Comparison of ENCODE assay signal across 27 cellular contexts in genomic region chr3:43093974-43094373, GRCh38.
"Had no signal": no experiment of that assay in that cellular context is flagged by ENCODE, and none has a peak within 500 bp of the region (broad histone marks: within the 10 kb centered on the region; RNA-seq: fewer than 3 reads in every experiment).

No MANE protein-coding gene starts in this region.

- H3K4me2 ChIP-seq: SK-N-SH had no signal

- H3K9me3 ChIP-seq: Peyer's patch, SJCRH30, SK-N-SH had no signal

- ATAC-seq: activated CD4-positive, CD25-positive, alpha-beta regulatory T cell treated with anti-CD3 and anti-CD28 coated beads, Interleukin-2, amount 50 U/mL, for 24 hours; activated CD8-positive, alpha-beta T cell treated with anti-CD3 and anti-CD28 coated beads for 36 hours; activated naive CD8-positive, alpha-beta T cell treated with anti-CD3 and anti-CD28 coated beads, Interleukin-2, amount 50 U/mL, for 24 hours; activated T-cell treated with anti-CD3 and anti-CD28 coated beads, Interleukin-2, amount 50 U/mL, for 72 hours; K562 had no signal

- H3K4me1 ChIP-seq: Peyer's patch had no signal

- FAIRE-seq: astrocyte, K562 had no signal

- H3K36me3 ChIP-seq: brain microvascular endothelial cell, cardiac muscle cell, Peyer's patch, SJCRH30 had no signal

- H3K4me3 ChIP-seq: cardiac muscle cell, K562, Peyer's patch, SJCRH30 had no signal

- H3K27me3 ChIP-seq: brain microvascular endothelial cell, cardiac muscle cell, Peyer's patch, SJCRH30 had no signal

- H3K9ac ChIP-seq: SK-N-SH had no signal

- DNase-seq: activated CD4-positive, alpha-beta T cell treated with anti-CD3 and anti-CD28 coated beads for 4 hours; activated CD8-positive, alpha-beta memory T cell treated with anti-CD3 and anti-CD28 coated beads, Interleukin-2, amount 50 U/mL, for 4 hours; activated CD8-positive, alpha-beta T cell treated with anti-CD3 and anti-CD28 coated beads for 36 hours; activated gamma-delta T cell treated with Interleukin-2 at 50 U/mL for 16 hours; activated naive CD4-positive, alpha-beta T cell treated with anti-CD3 and anti-CD28 coated beads, Interleukin-2, amount 10 ng/mL, durations not matched to agents 7 days and 5 days; activated naive CD8-positive, alpha-beta T cell treated with anti-CD3 and anti-CD28 coated beads, Interleukin-2, amount 50 U/mL, for 24 hours; activated T-cell treated with anti-CD3 and anti-CD28 coated beads, Interleukin-2, amount 50 U/mL, for 72 hours; brain microvascular endothelial cell; Kasumi-1; NCI-H1048; NCI-H187 treated with DMSO at 0.1 percent for 48 hours; NCI-H2081 treated with DMSO at 0.1 percent for 48 hours; NCI-H446; NCI-H526; NCI-H774; NK-92 treated with Interleukin-12 subunit alpha and Interleukin-12 subunit beta, amount 100 ng/mL, for 24 hours; OCI-M1; Peyer's patch; Right ventricle myocardium superior; SJCRH30; SK-N-SH; T-helper 1 cell had no signal

- H3K27ac ChIP-seq: brain microvascular endothelial cell, cardiac muscle cell, Peyer's patch, RWPE1, SJCRH30 had no signal
